In genomic region chr19:3012059-3012458, GRCh38 we compare ENCODE assay signal across 2 cellular contexts.
TF ChIP-seq lines count a peak whose summit lies in the region.

No MANE protein-coding gene starts in this region.

TF ChIP-seq in HEK293, 187 proteins besides CTCF, POLR2A, EP300 and RAD21:
- TF ChIP-seq, protein P1, sequence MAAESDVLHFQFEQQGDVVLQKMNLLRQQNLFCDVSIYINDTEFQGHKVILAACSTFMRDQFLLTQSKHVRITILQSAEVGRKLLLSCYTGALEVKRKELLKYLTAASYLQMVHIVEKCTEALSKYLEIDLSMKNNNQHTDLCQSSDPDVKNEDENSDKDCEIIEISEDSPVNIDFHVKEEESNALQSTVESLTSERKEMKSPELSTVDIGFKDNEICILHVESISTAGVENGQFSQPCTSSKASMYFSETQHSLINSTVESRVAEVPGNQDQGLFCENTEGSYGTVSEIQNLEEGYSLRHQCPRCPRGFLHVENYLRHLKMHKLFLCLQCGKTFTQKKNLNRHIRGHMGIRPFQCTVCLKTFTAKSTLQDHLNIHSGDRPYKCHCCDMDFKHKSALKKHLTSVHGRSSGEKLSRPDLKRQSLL (tag by site-specific recombination; IDR thresholded peaks at IDR 0.05): peak; percentile 83; the same call in 1 of the 2 replicates

TF ChIP-seq in HepG2, 621 proteins besides CTCF, POLR2A, EP300 and RAD21:
- TF ChIP-seq, protein P2, sequence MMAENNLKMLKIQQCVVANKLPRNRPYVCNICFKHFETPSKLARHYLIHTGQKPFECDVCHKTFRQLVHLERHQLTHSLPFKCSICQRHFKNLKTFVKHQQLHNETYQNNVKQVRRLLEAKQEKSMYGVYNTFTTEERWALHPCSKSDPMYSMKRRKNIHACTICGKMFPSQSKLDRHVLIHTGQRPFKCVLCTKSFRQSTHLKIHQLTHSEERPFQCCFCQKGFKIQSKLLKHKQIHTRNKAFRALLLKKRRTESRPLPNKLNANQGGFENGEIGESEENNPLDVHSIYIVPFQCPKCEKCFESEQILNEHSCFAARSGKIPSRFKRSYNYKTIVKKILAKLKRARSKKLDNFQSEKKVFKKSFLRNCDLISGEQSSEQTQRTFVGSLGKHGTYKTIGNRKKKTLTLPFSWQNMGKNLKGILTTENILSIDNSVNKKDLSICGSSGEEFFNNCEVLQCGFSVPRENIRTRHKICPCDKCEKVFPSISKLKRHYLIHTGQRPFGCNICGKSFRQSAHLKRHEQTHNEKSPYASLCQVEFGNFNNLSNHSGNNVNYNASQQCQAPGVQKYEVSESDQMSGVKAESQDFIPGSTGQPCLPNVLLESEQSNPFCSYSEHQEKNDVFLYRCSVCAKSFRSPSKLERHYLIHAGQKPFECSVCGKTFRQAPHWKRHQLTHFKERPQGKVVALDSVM (CRISPR knock-in tag; IDR thresholded peaks at IDR 0.05): peak; percentile 84
